Comparison of ENCODE assay signal across 9 cellular contexts in the genomic region with DNA sequence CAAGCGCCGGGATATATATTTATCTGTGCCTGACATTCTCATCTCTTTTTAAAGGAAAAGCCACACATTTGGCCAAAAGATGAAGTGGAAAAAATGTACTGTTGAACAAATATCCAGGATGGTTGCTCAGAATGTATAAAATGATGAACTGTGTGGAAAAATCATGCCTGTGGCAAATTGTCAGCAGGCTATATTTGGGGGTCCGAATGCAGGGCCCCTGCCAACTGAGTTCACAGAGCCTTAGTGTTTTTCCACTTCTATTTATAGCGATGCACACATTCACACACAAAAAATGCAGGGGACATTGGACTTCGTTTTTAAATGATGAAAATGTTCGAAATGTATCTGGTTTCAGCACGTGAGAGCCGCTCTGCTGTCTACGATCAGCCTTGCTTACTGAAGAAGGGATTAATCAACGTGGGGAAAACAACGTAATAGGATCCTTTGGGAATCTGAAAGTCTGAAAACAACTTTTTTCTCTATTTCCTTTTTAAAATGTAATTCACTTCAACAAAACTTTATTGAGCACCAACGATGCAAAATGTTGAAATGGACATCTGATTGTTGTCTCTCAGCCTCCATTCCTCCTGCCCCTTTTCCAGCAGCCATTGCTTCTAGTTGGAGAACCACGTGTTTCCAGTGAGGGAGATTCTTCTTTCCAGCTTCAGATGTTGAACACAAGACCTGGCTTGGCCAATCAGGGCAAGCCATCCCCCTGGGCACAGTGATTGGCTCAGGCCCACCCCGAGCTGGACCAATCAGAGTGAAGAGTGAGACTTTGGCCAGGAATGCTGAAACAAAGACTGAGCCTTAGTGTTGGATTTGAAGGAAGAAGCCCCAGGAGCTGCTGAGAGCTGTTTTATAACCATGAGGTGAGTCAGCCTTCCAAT. TPM values are rescaled to one million over a fixed set of nuclear protein-coding genes. Genes with fewer than 3 reads are reported as not detected.
DNase-seq lines count a peak whose midpoint lies in the region; ATAC-seq and TF ChIP-seq lines count a peak whose summit lies in the region.
"Had no signal": no experiment of that assay in that cellular context is flagged by ENCODE, and none has a peak within 500 bp of the region (broad histone marks: within the 10 kb centered on the region; RNA-seq: fewer than 3 reads in every experiment).

No MANE protein-coding gene starts in this region.

- DNase-seq in EL (peak; percentile 74), SJCRH30 (peak; percentile 77 to 85), fibroblast of the conjunctiva (ENCODE audit: low read depth) (peak; percentile 35), progenitor cell of endocrine pancreas (ENCODE audit: low spot score, unreplicated experiment) (no peak), COR-L47 (lab: John Stamatoyannopoulos, UW) (no peak)
- DNase-seq in activated CD4-positive, CD25-positive, alpha-beta regulatory T cell treated with anti-CD3 and anti-CD28 coated beads, Interleukin-2, amount 50 U/mL, for 72 hours, result no peak
- no peak for DNase-seq in activated CD4-positive, alpha-beta T cell treated with anti-CD3 and anti-CD28 coated beads, Interleukin-2, amount 50 U/mL, for 4 hours
- DNase-seq: stimulated activated CD4-positive, alpha-beta T cell treated with anti-CD3 and anti-CD28 coated beads, Interleukin-2, amount 100 ng/mL, for 24 hours had no signal

- H3K4me3 Mint-ChIP-seq in progenitor cell of endocrine pancreas (ENCODE audit: low read depth), result no peak overlapping the region

- H3K27me3 Mint-ChIP-seq in progenitor cell of endocrine pancreas, result no peaks in the 10 kb centered on the region

- no peaks in the 10 kb centered on the region for H3K36me3 ChIP-seq in SJCRH30

- H3K4me1 ChIP-seq in SJCRH30, result peaks cover 8% of the 10 kb centered on the region; the same call in 1 of the 2 replicates

- no peak for ATAC-seq in GM19023 (IDR thresholded peaks at IDR 0.05; ENCODE audit: unreplicated experiment)

- no peak for TF ChIP-seq CTCF in progenitor cell of endocrine pancreas (IDR thresholded peaks at IDR 0.05; ENCODE audit: unreplicated experiment)

- no peaks in the 10 kb centered on the region for H3K9me3 Mint-ChIP-seq in progenitor cell of endocrine pancreas (ENCODE audit: low read depth)

- no peaks in the 10 kb centered on the region for H3K9me3 ChIP-seq in SJCRH30 (replicated peaks)

- H3K36me3 Mint-ChIP-seq in progenitor cell of endocrine pancreas (ENCODE audit: insufficient read depth), result no peaks in the 10 kb centered on the region

- H3K27ac ChIP-seq in SJCRH30, result no peak overlapping the region

- H3K4me3 ChIP-seq in SJCRH30, result peak overlapping the region; percentile 4; the same call in 1 of the 2 replicates

- peaks cover 6% of the 10 kb centered on the region for H3K4me1 Mint-ChIP-seq in progenitor cell of endocrine pancreas (ENCODE audit: low read depth)

- no peaks in the 10 kb centered on the region for H3K27me3 ChIP-seq in SJCRH30

- peak overlapping the region; percentile 12 for H3K27ac Mint-ChIP-seq in progenitor cell of endocrine pancreas

RNA-seq across cellular contexts. Expression of gene E2F6, which starts 59.2 kb away (rescaled TPM):
- 32.2 and 40.9 TPM in 2 replicates for total RNA-seq in SJCRH30 (2014; rRNA removed; shearing (Covaris generic))
- 21.4 and 22.9 TPM in 2 replicates for total RNA-seq in progenitor cell of endocrine pancreas

Comparison
In these comparisons a context has a peak if more than half of its experiments do, and no peak if none do; other contexts are left out.
1. DNase-seq: peak in EL (single experiment), SJCRH30 (2 of 2) and fibroblast of the conjunctiva (single experiment); none in progenitor cell of endocrine pancreas (single experiment), COR-L47 (single experiment), activated CD4-positive, CD25-positive, alpha-beta regulatory T cell treated with anti-CD3 and anti-CD28 coated beads, Interleukin-2, amount 50 U/mL, for 72 hours (single experiment) and activated CD4-positive, alpha-beta T cell treated with anti-CD3 and anti-CD28 coated beads, Interleukin-2, amount 50 U/mL, for 4 hours (0 of 2).